Comparison of ENCODE assay signal across 8 cellular contexts in the genomic region with DNA sequence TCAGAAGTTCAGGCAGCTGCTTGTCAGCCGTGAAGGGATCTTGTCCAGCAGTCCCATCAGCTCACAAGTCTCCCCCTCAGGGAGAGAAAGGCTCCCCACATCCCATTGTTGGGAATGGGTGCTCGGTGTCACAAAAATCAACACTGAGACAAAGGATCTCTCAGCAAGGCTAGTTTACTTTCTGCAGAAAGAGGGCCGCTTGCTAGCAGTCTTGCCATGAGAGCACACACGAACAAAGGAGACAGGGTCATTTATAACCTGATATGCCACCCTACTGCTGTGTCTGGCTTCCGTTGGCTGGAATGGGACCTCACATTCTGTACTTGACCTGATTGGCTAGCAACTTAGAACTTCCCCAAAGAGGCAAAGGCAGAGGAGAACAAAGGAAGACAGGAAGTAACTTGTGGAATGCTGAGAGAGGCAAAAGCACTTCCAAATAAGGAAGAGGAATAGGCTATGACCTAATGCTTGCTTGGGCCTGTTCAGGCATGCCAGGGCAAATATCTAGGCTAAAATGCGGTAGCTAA. TPM values are rescaled to one million over a fixed set of nuclear protein-coding genes. Genes with fewer than 3 reads are reported as not detected.
DNase-seq lines count a peak whose midpoint lies in the region; ATAC-seq and TF ChIP-seq lines count a peak whose summit lies in the region.

No MANE protein-coding gene starts in this region.

- H2BK15ac ChIP-seq in neuronal stem cell (ENCODE audit: low read length), result no peak overlapping the region

- peaks cover 36% of the 10 kb centered on the region for H3K27me3 Mint-ChIP-seq in activated T-helper 2 cell treated with anti-CD3 and anti-CD28 coated beads, Interferon-gamma antibody, Interleukin-2, Interleukin-4, amounts not matched to agents 10 μg/mL and 5 μg/mL and 100 μg/mL, durations not matched to agents 14 hours and 24 hours and 36 hours (ENCODE audit: low read depth)

- no peak overlapping the region for H3K23ac ChIP-seq in neuronal stem cell (ENCODE audit: low read depth, low read length, poor library complexity)

- H2BK120ac ChIP-seq in neuronal stem cell (ENCODE audit: low read depth, low read length), result peak overlapping the region; percentile 10

- CTCF ChIA-PET in RWPE1 (lab: Yijun Ruan, JAX), result no interaction called here

- H3K9ac ChIP-seq in neuronal stem cell (ENCODE audit: low read depth, low read length, poor library complexity), result peak overlapping the region; percentile 82

- no peak overlapping the region for H3K14ac ChIP-seq in neuronal stem cell (ENCODE audit: low read length)

- DNase-seq in HK-2 (ENCODE audit: unreplicated experiment), result peak; percentile 21
- peak; percentile 47 for DNase-seq in RWPE1 (ENCODE audit: low spot score)
- DNase-seq in esophagus squamous epithelium (lab: John Stamatoyannopoulos, UW), result no peak
- DNase-seq in neuronal stem cell (ENCODE audit: low spot score), result peak; percentile 83
- no peak for DNase-seq in activated T-helper 2 cell treated with anti-CD3 and anti-CD28 coated beads, Interferon-gamma antibody, Interleukin-2, Interleukin-4, amounts not matched to agents 10 μg/mL and 5 μg/mL and 100 μg/mL, durations not matched to agents 14 hours and 24 hours and 36 hours (ENCODE audit: low spot score)
- no peak for DNase-seq in stimulated activated CD4-positive, alpha-beta T cell treated with anti-CD3 and anti-CD28 coated beads, Interleukin-4, amount 100 ng/mL, for 24 hours

- H3K79me1 ChIP-seq in neuronal stem cell (ENCODE audit: low read depth, low read length), result no peaks in the 10 kb centered on the region

- intact Hi-C loops in esophagus squamous epithelium (cut with DNase I), result no loop called here
- intact Hi-C loops in activated T-helper 2 cell treated with anti-CD3 and anti-CD28 coated beads, Interferon-gamma antibody, Interleukin-2, Interleukin-4, amounts not matched to agents 10 μg/mL and 5 μg/mL and 100 μg/mL, durations not matched to agents 14 hours and 24 hours and 36 hours (cut with micrococcal nuclease), result no loop called here

- no peak overlapping the region for H3K4me3 Mint-ChIP-seq in activated T-helper 2 cell treated with anti-CD3 and anti-CD28 coated beads, Interferon-gamma antibody, Interleukin-2, Interleukin-4, amounts not matched to agents 10 μg/mL and 5 μg/mL and 100 μg/mL, durations not matched to agents 14 hours and 24 hours and 36 hours (ENCODE audit: low read depth)

- peak overlapping the region; percentile 19 for H4K91ac ChIP-seq in neuronal stem cell (ENCODE audit: low read depth, low read length, poor library complexity)

- H3K4me3 ChIP-seq in esophagus squamous epithelium, result peak overlapping the region in 1 of 4 donors; percentile 44
- H3K4me3 ChIP-seq in neuronal stem cell (ENCODE audit: low read length in 2 of 2), result peak overlapping the region; percentile 26 to 69

- H3K27ac Mint-ChIP-seq in activated T-helper 2 cell treated with anti-CD3 and anti-CD28 coated beads, Interferon-gamma antibody, Interleukin-2, Interleukin-4, amounts not matched to agents 10 μg/mL and 5 μg/mL and 100 μg/mL, durations not matched to agents 14 hours and 24 hours and 36 hours, result no peak overlapping the region

- H3K4me2 ChIP-seq in neuronal stem cell (ENCODE audit: insufficient read depth, low read length, poor library complexity, severe bottlenecking), result no peak overlapping the region

- no peak for ATAC-seq in GM21390 (IDR thresholded peaks at IDR 0.05; ENCODE audit: unreplicated experiment)

- H3K9me3 ChIP-seq in esophagus squamous epithelium, result no peaks in the 10 kb centered on the region
- H3K9me3 ChIP-seq in neuronal stem cell (replicated peaks in 1 of 2; ENCODE audit: control insufficient read depth in 2 of 2, insufficient read depth in 1 of 2, low read depth in 1 of 2, low read length in 2 of 2), result peaks cover 3 to 14% of the 10 kb centered on the region in 2 donors

- H2AK5ac ChIP-seq in neuronal stem cell (ENCODE audit: low read depth, low read length), result peak overlapping the region; percentile 58

- no peaks in the 10 kb centered on the region for H3K36me3 ChIP-seq in esophagus squamous epithelium
- peaks cover 0 to 2% of the 10 kb centered on the region in 2 donors for H3K36me3 ChIP-seq in neuronal stem cell (replicated peaks in 1 of 2; ENCODE audit: control insufficient read depth in 2 of 2, insufficient read depth in 2 of 2, low read length in 2 of 2)

- H3K27me3 ChIP-seq in esophagus squamous epithelium (no peaks in the 10 kb centered on the region), neuronal stem cell (ENCODE audit: control insufficient read depth in 3 of 3, insufficient read depth in 3 of 3, low read depth in 1 of 3, low read length in 3 of 3) (no peaks in the 10 kb centered on the region)

- H3K27ac ChIP-seq in 22Rv1 (peak overlapping the region; percentile 51), RWPE1 (peak overlapping the region; percentile 73), esophagus squamous epithelium (peak overlapping the region; percentile 60 to 84 (median 80)), neuronal stem cell (replicated peaks; ENCODE audit: low read length) (peak overlapping the region; percentile 79)

- H3K4me1 Mint-ChIP-seq in activated T-helper 2 cell treated with anti-CD3 and anti-CD28 coated beads, Interferon-gamma antibody, Interleukin-2, Interleukin-4, amounts not matched to agents 10 μg/mL and 5 μg/mL and 100 μg/mL, durations not matched to agents 14 hours and 24 hours and 36 hours (ENCODE audit: low read depth), result peaks cover 9% of the 10 kb centered on the region

- WGBS in esophagus squamous epithelium, 2 donors, result 18 to 20% methylated on average over 4 to 6 of the region's 6 CpGs
- WGBS in neuronal stem cell (ENCODE audit: extremely low coverage in 2 of 2, insufficient read length in 2 of 2, insufficient replicate concordance in 1 of 2), 2 donors, result no CpG with 5 or more reads among the region's 6 CpGs

- H3K18ac ChIP-seq in neuronal stem cell (ENCODE audit: low read length), result peak overlapping the region; percentile 88

- H3K4me1 ChIP-seq in esophagus squamous epithelium, result peaks cover 4 to 23% (median 16%) of the 10 kb centered on the region in 3 donors
- peaks cover 14 to 15% of the 10 kb centered on the region in 2 donors for H3K4me1 ChIP-seq in neuronal stem cell (ENCODE audit: control insufficient read depth in 2 of 2, insufficient read depth in 1 of 2, low read depth in 1 of 2, low read length in 2 of 2)

- H3K9me3 Mint-ChIP-seq in activated T-helper 2 cell treated with anti-CD3 and anti-CD28 coated beads, Interferon-gamma antibody, Interleukin-2, Interleukin-4, amounts not matched to agents 10 μg/mL and 5 μg/mL and 100 μg/mL, durations not matched to agents 14 hours and 24 hours and 36 hours, result no peaks in the 10 kb centered on the region

- POLR2A ChIA-PET in RWPE1 (lab: Yijun Ruan, JAX; ENCODE audit: low non-redundant PET), result no interaction called here

- H2AFZ ChIP-seq in neuronal stem cell (ENCODE audit: low read length), result no peak overlapping the region

- H2BK5ac ChIP-seq in neuronal stem cell (ENCODE audit: low read length), result no peak overlapping the region

- TF ChIP-seq CTCF in 22Rv1 (IDR thresholded peaks at IDR 0.05) (no peak), RWPE1 (conservative IDR thresholded peaks at IDR 0.05; ENCODE audit: low read depth) (no peak), esophagus squamous epithelium (IDR thresholded peaks at IDR 0.05) (no peak)

- H3K36me3 Mint-ChIP-seq in activated T-helper 2 cell treated with anti-CD3 and anti-CD28 coated beads, Interferon-gamma antibody, Interleukin-2, Interleukin-4, amounts not matched to agents 10 μg/mL and 5 μg/mL and 100 μg/mL, durations not matched to agents 14 hours and 24 hours and 36 hours (ENCODE audit: low read depth), result no peaks in the 10 kb centered on the region

- no peak overlapping the region for H2BK12ac ChIP-seq in neuronal stem cell (ENCODE audit: low read length)

- no peak for TF ChIP-seq POLR2A in esophagus squamous epithelium (IDR thresholded peaks at IDR 0.05)

- H3K4ac ChIP-seq in neuronal stem cell (ENCODE audit: low read length), result no peak overlapping the region

- no peak overlapping the region for H4K8ac ChIP-seq in neuronal stem cell (ENCODE audit: low read depth, low read length)

RNA-seq across cellular contexts. Expression of gene IGFL3, which starts 8.7 kb away (rescaled TPM):
- not detected for total RNA-seq in esophagus squamous epithelium
- 0.08 TPM for polyA plus RNA-seq in neuronal stem cell (2013, experiment 1 of 2)
- polyA plus RNA-seq in neuronal stem cell (2013, experiment 2 of 2), result 0.21 TPM
- not detected in 2 replicates for total RNA-seq in activated T-helper 2 cell treated with anti-CD3 and anti-CD28 coated beads, Interferon-gamma antibody, Interleukin-2, Interleukin-4, amounts not matched to agents 10 μg/mL and 5 μg/mL and 100 μg/mL, durations not matched to agents 14 hours and 24 hours and 36 hours

RNA-seq across cellular contexts. Expression of gene IGFL2, which starts 14.9 kb away (rescaled TPM):
- total RNA-seq in esophagus squamous epithelium, result not detected
- polyA plus RNA-seq in neuronal stem cell (2013, experiment 1 of 2), result not detected
- not detected for polyA plus RNA-seq in neuronal stem cell (2013, experiment 2 of 2)
- total RNA-seq in activated T-helper 2 cell treated with anti-CD3 and anti-CD28 coated beads, Interferon-gamma antibody, Interleukin-2, Interleukin-4, amounts not matched to agents 10 μg/mL and 5 μg/mL and 100 μg/mL, durations not matched to agents 14 hours and 24 hours and 36 hours, result 0.46 TPM in 1 of 2 replicates, not detected in the other

Comparison
In these comparisons a context has a peak if more than half of its experiments do, and no peak if none do; other contexts are left out.
1. DNase-seq: peak in HK-2 (single experiment), RWPE1 (single experiment) and neuronal stem cell (single experiment); none in esophagus squamous epithelium (single experiment), activated T-helper 2 cell treated with anti-CD3 and anti-CD28 coated beads, Interferon-gamma antibody, Interleukin-2, Interleukin-4, amounts not matched to agents 10 μg/mL and 5 μg/mL and 100 μg/mL, durations not matched to agents 14 hours and 24 hours and 36 hours (single experiment) and stimulated activated CD4-positive, alpha-beta T cell treated with anti-CD3 and anti-CD28 coated beads, Interleukin-4, amount 100 ng/mL, for 24 hours (single experiment).
2. Peak in every context shown above with its lines, with median percentiles within 50 percentile points of each other: H3K27ac ChIP-seq.